In genomic region chr1:85259118-85259865, GRCh38 we compare ENCODE assay signal across 8 cellular contexts. TPM values are rescaled to one million over a fixed set of nuclear protein-coding genes. Genes with fewer than 3 reads are reported as not detected.
DNase-seq lines count a peak whose midpoint lies in the region; ATAC-seq lines count a peak whose summit lies in the region.

C1orf52 (minus strand) TSS chr1:85259662; CDS start chr1:85259633, 29 bp downstream.

- ATAC-seq in GM19468 (IDR thresholded peaks at IDR 0.05; ENCODE audit: extremely low read depth, unreplicated experiment) = peak; percentile 95

- DNase-seq in COLO829 (ENCODE audit: low spot score) = peak; percentile 69
- DNase-seq in HS-5 (ENCODE audit: low read depth) = peak; percentile 57
- peak; percentile 73 for DNase-seq in NK-92 (lab: John Stamatoyannopoulos, UW; ENCODE audit: unreplicated experiment)
- peak; percentile 98 for DNase-seq in activated CD8-positive, alpha-beta memory T cell treated with anti-CD3 and anti-CD28 coated beads for 24 hours
- DNase-seq in effector CD8-positive, alpha-beta T cell (lab: John Stamatoyannopoulos, UW) = peak; percentile 98
- DNase-seq in lung microvascular endothelial cell (ENCODE audit: low read depth in 2 of 2) = peak; percentile 94 to 95
- peak; percentile 92 to 95 (median 93) for DNase-seq in stimulated activated CD4-positive, alpha-beta T cell treated with anti-CD3 and anti-CD28 coated beads, TNF-alpha, amount 100 ng/mL, for 48 hours (ENCODE audit: low read depth in 3 of 3)

RNA-seq across cellular contexts. Expression of gene C1orf52, which starts in this region (rescaled TPM):
- total RNA-seq in lung microvascular endothelial cell = 9.4 and 17.5 TPM in 2 replicates

Comparison
In these comparisons a context has a peak if more than half of its experiments do, and no peak if none do; other contexts are left out.
1. Peak in every context shown above with its lines: DNase-seq and ATAC-seq.